ENCODE assay signal across 1 cellular context in the genomic region with DNA sequence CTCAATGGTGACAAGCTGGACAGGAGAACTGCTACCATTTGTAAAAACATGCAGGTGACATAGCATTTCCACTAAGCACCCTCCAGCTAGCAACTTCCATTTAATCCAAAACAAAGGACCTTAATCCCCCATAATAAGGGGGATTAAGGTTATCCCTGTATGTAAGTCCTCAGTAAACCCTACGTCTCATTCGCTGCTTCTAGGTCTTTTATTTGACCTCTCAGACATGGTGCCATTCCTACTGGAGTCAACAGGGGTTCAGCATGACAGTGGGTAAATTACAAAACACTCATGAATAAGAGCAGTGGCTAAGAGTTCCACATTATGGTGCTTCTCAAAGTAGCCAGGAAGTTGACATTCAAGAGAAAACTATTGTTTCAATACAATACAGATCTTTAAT.
TF ChIP-seq lines count a peak whose summit lies in the region.

No MANE protein-coding gene starts in this region.

TF ChIP-seq in GM23338, 12 proteins besides CTCF, POLR2A, EP300 and RAD21 (continued from another document):
- TF ChIP-seq, protein P1, sequence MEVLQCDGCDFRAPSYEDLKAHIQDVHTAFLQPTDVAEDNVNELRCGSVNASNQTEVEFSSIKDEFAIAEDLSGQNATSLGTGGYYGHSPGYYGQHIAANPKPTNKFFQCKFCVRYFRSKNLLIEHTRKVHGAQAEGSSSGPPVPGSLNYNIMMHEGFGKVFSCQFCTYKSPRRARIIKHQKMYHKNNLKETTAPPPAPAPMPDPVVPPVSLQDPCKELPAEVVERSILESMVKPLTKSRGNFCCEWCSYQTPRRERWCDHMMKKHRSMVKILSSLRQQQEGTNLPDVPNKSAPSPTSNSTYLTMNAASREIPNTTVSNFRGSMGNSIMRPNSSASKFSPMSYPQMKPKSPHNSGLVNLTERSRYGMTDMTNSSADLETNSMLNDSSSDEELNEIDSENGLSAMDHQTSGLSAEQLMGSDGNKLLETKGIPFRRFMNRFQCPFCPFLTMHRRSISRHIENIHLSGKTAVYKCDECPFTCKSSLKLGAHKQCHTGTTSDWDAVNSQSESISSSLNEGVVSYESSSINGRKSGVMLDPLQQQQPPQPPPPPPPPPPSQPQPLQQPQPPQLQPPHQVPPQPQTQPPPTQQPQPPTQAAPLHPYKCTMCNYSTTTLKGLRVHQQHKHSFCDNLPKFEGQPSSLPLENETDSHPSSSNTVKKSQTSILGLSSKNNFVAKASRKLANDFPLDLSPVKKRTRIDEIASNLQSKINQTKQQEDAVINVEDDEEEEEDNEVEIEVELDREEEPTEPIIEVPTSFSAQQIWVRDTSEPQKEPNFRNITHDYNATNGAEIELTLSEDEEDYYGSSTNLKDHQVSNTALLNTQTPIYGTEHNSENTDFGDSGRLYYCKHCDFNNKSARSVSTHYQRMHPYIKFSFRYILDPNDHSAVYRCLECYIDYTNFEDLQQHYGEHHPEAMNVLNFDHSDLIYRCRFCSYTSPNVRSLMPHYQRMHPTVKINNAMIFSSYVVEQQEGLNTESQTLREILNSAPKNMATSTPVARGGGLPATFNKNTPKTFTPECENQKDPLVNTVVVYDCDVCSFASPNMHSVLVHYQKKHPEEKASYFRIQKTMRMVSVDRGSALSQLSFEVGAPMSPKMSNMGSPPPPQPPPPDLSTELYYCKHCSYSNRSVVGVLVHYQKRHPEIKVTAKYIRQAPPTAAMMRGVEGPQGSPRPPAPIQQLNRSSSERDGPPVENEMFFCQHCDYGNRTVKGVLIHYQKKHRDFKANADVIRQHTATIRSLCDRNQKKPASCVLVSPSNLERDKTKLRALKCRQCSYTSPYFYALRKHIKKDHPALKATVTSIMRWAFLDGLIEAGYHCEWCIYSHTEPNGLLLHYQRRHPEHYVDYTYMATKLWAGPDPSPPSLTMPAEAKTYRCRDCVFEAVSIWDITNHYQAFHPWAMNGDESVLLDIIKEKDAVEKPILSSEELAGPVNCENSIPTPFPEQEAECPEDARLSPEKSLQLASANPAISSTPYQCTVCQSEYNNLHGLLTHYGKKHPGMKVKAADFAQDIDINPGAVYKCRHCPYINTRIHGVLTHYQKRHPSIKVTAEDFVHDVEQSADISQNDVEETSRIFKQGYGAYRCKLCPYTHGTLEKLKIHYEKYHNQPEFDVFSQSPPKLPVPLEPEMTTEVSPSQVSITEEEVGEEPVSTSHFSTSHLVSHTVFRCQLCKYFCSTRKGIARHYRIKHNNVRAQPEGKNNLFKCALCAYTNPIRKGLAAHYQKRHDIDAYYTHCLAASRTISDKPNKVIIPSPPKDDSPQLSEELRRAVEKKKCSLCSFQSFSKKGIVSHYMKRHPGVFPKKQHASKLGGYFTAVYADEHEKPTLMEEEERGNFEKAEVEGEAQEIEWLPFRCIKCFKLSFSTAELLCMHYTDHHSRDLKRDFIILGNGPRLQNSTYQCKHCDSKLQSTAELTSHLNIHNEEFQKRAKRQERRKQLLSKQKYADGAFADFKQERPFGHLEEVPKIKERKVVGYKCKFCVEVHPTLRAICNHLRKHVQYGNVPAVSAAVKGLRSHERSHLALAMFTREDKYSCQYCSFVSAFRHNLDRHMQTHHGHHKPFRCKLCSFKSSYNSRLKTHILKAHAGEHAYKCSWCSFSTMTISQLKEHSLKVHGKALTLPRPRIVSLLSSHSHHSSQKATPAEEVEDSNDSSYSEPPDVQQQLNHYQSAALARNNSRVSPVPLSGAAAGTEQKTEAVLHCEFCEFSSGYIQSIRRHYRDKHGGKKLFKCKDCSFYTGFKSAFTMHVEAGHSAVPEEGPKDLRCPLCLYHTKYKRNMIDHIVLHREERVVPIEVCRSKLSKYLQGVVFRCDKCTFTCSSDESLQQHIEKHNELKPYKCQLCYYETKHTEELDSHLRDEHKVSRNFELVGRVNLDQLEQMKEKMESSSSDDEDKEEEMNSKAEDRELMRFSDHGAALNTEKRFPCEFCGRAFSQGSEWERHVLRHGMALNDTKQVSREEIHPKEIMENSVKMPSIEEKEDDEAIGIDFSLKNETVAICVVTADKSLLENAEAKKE (CRISPR knock-in tag; IDR thresholded peaks at IDR 0.05) = no peak
- TF ChIP-seq JUNB (IDR thresholded peaks at IDR 0.05; ENCODE audit: unreplicated experiment) (no peak), ZNF331 (CRISPR knock-in tag; IDR thresholded peaks at IDR 0.05; ENCODE audit: low read depth) (no peak)
